Comparison of ENCODE assay signal across 28 cellular contexts in genomic region chr11:116527180-116527991, GRCh38.
"Had no signal": no experiment of that assay in that cellular context is flagged by ENCODE, and none has a peak within 500 bp of the region (broad histone marks: within the 10 kb centered on the region; RNA-seq: fewer than 3 reads in every experiment).

No MANE protein-coding gene starts in this region.

- H3K27ac ChIP-seq: body of pancreas, colonic mucosa, dorsolateral prefrontal cortex, epithelial cell of prostate, esophagus squamous epithelium, gastroesophageal sphincter had no signal

- H3K4me1 ChIP-seq: body of pancreas, colonic mucosa, esophagus squamous epithelium, gastroesophageal sphincter had no signal

- DNase-seq: activated CD4-positive, alpha-beta memory T cell treated with anti-CD3 and anti-CD28 coated beads for 36 hours; activated CD4-positive, alpha-beta T cell treated with anti-CD3 and anti-CD28 coated beads for 36 hours; activated CD4-positive, alpha-beta T cell treated with anti-CD3 and anti-CD28 coated beads, Interleukin-2, amount 10 ng/mL, durations not matched to agents 24 days and 14 days; activated CD4-positive, CD25-positive, alpha-beta regulatory T cell; activated CD4-positive, CD25-positive, alpha-beta regulatory T cell treated with anti-CD3 and anti-CD28 coated beads, Interleukin-2, amount 50 U/mL, for 72 hours; activated CD8-positive, alpha-beta memory T cell treated with anti-CD3 and anti-CD28 coated beads, Interleukin-2, amount 10 ng/mL, durations not matched to agents 7 days and 5 days; activated CD8-positive, alpha-beta T cell treated with anti-CD3 and anti-CD28 coated beads, Interleukin-2, amount 10 ng/mL, durations not matched to agents 7 days and 5 days; activated effector memory CD4-positive, alpha-beta T cell treated with Interleukin-2 at 50 U/mL for 16 hours; activated gamma-delta T cell treated with Interleukin-2 at 50 U/mL for 16 hours; activated naive CD4-positive, alpha-beta T cell treated with anti-CD3 and anti-CD28 coated beads, Interleukin-2, amount 50 U/mL, for 16 hours; activated naive CD4-positive, alpha-beta T cell treated with Interleukin-2 at 50 U/mL for 16 hours; activated T-cell treated with anti-CD3 and anti-CD28 coated beads, Interleukin-2, amount 50 U/mL, for 4 hours; amniotic stem cell; anterior cingulate cortex; body of pancreas; central memory CD4-positive, alpha-beta T cell; cerebellar nuclear complex; colonic mucosa; dorsolateral prefrontal cortex; effector memory CD8-positive, alpha-beta T cell; esophagus squamous epithelium; foreskin melanocyte; T-helper 2 cell had no signal

- H3K36me3 Mint-ChIP-seq: activated CD4-positive, alpha-beta memory T cell treated with anti-CD3 and anti-CD28 coated beads for 36 hours; activated CD8-positive, alpha-beta memory T cell treated with anti-CD3 and anti-CD28 coated beads, Interleukin-2, amount 10 ng/mL, durations not matched to agents 7 days and 5 days; activated naive CD8-positive, alpha-beta T cell had no signal

- H3K4me1 Mint-ChIP-seq: activated CD4-positive, alpha-beta T cell treated with anti-CD3 and anti-CD28 coated beads for 36 hours; activated CD4-positive, alpha-beta T cell treated with anti-CD3 and anti-CD28 coated beads, Interleukin-2, amount 10 ng/mL, durations not matched to agents 24 days and 14 days; activated CD8-positive, alpha-beta memory T cell treated with anti-CD3 and anti-CD28 coated beads, Interleukin-2, amount 10 ng/mL, durations not matched to agents 7 days and 5 days; activated T-helper 17 cell treated with anti-CD3 and anti-CD28 coated beads, Interleukin-2, amount 50 U/mL, for 72 hours had no signal

- H3K9me3 Mint-ChIP-seq: activated T-helper 17 cell treated with anti-CD3 and anti-CD28 coated beads, Interleukin-2, amount 50 U/mL, for 72 hours had no signal

- H3K27me3 ChIP-seq: body of pancreas had no signal

- H3K4me3 ChIP-seq: body of pancreas, colonic mucosa, dorsolateral prefrontal cortex, esophagus squamous epithelium, gastroesophageal sphincter had no signal

- H3K9me3 ChIP-seq: colonic mucosa, esophagus squamous epithelium had no signal

- H3K27ac Mint-ChIP-seq: activated CD4-positive, alpha-beta memory T cell treated with anti-CD3 and anti-CD28 coated beads for 36 hours; activated CD4-positive, alpha-beta T cell treated with anti-CD3 and anti-CD28 coated beads for 36 hours; activated CD4-positive, alpha-beta T cell treated with anti-CD3 and anti-CD28 coated beads, Interleukin-2, amount 10 ng/mL, durations not matched to agents 24 days and 14 days; activated CD8-positive, alpha-beta memory T cell treated with anti-CD3 and anti-CD28 coated beads, Interleukin-2, amount 10 ng/mL, durations not matched to agents 7 days and 5 days; activated CD8-positive, alpha-beta T cell treated with anti-CD3 and anti-CD28 coated beads, Interleukin-2, amount 10 ng/mL, durations not matched to agents 7 days and 5 days; activated naive CD8-positive, alpha-beta T cell; activated T-helper 17 cell treated with anti-CD3 and anti-CD28 coated beads, Interleukin-2, amount 50 U/mL, for 72 hours; dendritic cell treated with granulocyte-macrophage colony-stimulating factor and Interleukin-4, amounts not matched to agents 40 ng/mL and 50 ng/mL, for 4 days had no signal

- H3K36me3 ChIP-seq: colonic mucosa, esophagus squamous epithelium, gastroesophageal sphincter had no signal

- H3K4me3 Mint-ChIP-seq: activated CD4-positive, alpha-beta memory T cell treated with anti-CD3 and anti-CD28 coated beads for 36 hours; activated CD4-positive, alpha-beta T cell treated with anti-CD3 and anti-CD28 coated beads for 36 hours; activated CD4-positive, alpha-beta T cell treated with anti-CD3 and anti-CD28 coated beads, Interleukin-2, amount 10 ng/mL, durations not matched to agents 24 days and 14 days; activated CD8-positive, alpha-beta memory T cell treated with anti-CD3 and anti-CD28 coated beads, Interleukin-2, amount 10 ng/mL, durations not matched to agents 7 days and 5 days; activated CD8-positive, alpha-beta T cell treated with anti-CD3 and anti-CD28 coated beads, Interleukin-2, amount 10 ng/mL, durations not matched to agents 7 days and 5 days; activated naive CD8-positive, alpha-beta T cell; activated T-cell treated with anti-CD3 and anti-CD28 coated beads, Interleukin-2, amount 50 U/mL, for 4 hours; activated T-helper 17 cell treated with anti-CD3 and anti-CD28 coated beads, Interleukin-2, amount 50 U/mL, for 72 hours; dendritic cell treated with granulocyte-macrophage colony-stimulating factor and Interleukin-4, amounts not matched to agents 40 ng/mL and 50 ng/mL, for 4 days; effector memory CD8-positive, alpha-beta T cell had no signal
